Comparison of ENCODE assay signal across 3 cellular contexts in the genomic region with DNA sequence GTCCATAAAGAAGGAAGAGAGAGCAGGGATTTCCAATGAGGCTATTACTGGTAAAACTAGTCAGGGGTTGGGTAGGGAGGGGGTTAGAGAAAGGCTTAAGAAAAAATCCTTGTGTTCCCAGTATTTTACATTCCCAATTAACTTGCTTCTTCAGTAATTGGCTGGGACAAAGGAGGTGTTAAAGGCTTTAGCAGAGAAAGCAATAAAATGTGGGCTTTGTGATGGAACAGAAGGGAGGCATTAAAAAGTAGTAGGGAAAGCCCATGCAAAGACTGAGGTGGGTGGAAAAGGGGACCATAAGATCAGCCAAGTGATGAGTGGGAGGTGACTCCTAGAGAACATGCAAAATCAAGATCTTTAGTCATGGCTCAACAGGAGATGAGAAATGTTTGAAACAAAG.
TF ChIP-seq lines count a peak whose summit lies in the region.

No MANE protein-coding gene starts in this region.

TF ChIP-seq in GM23338, 12 proteins besides CTCF, POLR2A, EP300 and RAD21 (continued from another document):
- TF ChIP-seq STAT1 (IDR thresholded peaks at IDR 0.05; ENCODE audit: unreplicated experiment) (no peak), ZNF114 (CRISPR knock-in tag; IDR thresholded peaks at IDR 0.05) (no peak), REST (IDR thresholded peaks at IDR 0.05; ENCODE audit: unreplicated experiment) (no peak), CREB1 (CRISPR knock-in tag; IDR thresholded peaks at IDR 0.05; ENCODE audit: low read depth) (no peak), EZH2 (IDR thresholded peaks at IDR 0.05; ENCODE audit: low read depth, unreplicated experiment) (no peak), NANOG (IDR thresholded peaks at IDR 0.05; ENCODE audit: borderline replicate concordance) (no peak), JUNB (IDR thresholded peaks at IDR 0.05; ENCODE audit: unreplicated experiment) (no peak), EZH2phosphoT487 (IDR thresholded peaks at IDR 0.05; ENCODE audit: unreplicated experiment) (no peak)

TF ChIP-seq in WTC11, 78 proteins besides CTCF, POLR2A, EP300 and RAD21 (continued from another document):
- TF ChIP-seq, protein P1, sequence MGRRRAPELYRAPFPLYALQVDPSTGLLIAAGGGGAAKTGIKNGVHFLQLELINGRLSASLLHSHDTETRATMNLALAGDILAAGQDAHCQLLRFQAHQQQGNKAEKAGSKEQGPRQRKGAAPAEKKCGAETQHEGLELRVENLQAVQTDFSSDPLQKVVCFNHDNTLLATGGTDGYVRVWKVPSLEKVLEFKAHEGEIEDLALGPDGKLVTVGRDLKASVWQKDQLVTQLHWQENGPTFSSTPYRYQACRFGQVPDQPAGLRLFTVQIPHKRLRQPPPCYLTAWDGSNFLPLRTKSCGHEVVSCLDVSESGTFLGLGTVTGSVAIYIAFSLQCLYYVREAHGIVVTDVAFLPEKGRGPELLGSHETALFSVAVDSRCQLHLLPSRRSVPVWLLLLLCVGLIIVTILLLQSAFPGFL (CRISPR knock-in tag; IDR thresholded peaks at IDR 0.05; ENCODE audit: borderline replicate concordance): no peak

TF ChIP-seq in SK-N-SH treated with all-trans-retinoic acid at 6 μM for 48 hours, 23 proteins besides CTCF, POLR2A, EP300 and RAD21 (continued from another document):
- TF ChIP-seq TOX (CRISPR knock-in tag; IDR thresholded peaks at IDR 0.05; ENCODE audit: borderline replicate concordance) (no peak), PPARA (CRISPR knock-in tag; IDR thresholded peaks at IDR 0.05; ENCODE audit: borderline replicate concordance) (no peak), ARNTL (CRISPR knock-in tag; IDR thresholded peaks at IDR 0.05; ENCODE audit: borderline replicate concordance, low read depth) (no peak), ZFP30 (CRISPR knock-in tag; IDR thresholded peaks at IDR 0.05) (no peak), SNAI2 (CRISPR knock-in tag; IDR thresholded peaks at IDR 0.05) (no peak), ESRRG (CRISPR knock-in tag; IDR thresholded peaks at IDR 0.05) (no peak), RARB (CRISPR knock-in tag; IDR thresholded peaks at IDR 0.05) (no peak)
- TF ChIP-seq, protein P2, sequence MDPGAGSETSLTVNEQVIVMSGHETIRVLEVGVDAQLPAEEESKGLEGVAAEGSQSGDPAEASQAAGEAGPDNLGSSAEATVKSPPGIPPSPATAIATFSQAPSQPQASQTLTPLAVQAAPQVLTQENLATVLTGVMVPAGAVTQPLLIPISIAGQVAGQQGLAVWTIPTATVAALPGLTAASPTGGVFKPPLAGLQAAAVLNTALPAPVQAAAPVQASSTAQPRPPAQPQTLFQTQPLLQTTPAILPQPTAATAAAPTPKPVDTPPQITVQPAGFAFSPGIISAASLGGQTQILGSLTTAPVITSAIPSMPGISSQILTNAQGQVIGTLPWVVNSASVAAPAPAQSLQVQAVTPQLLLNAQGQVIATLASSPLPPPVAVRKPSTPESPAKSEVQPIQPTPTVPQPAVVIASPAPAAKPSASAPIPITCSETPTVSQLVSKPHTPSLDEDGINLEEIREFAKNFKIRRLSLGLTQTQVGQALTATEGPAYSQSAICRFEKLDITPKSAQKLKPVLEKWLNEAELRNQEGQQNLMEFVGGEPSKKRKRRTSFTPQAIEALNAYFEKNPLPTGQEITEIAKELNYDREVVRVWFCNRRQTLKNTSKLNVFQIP (CRISPR knock-in tag; IDR thresholded peaks at IDR 0.05; ENCODE audit: borderline replicate concordance, low read depth): no peak
- TF ChIP-seq, protein P3, sequence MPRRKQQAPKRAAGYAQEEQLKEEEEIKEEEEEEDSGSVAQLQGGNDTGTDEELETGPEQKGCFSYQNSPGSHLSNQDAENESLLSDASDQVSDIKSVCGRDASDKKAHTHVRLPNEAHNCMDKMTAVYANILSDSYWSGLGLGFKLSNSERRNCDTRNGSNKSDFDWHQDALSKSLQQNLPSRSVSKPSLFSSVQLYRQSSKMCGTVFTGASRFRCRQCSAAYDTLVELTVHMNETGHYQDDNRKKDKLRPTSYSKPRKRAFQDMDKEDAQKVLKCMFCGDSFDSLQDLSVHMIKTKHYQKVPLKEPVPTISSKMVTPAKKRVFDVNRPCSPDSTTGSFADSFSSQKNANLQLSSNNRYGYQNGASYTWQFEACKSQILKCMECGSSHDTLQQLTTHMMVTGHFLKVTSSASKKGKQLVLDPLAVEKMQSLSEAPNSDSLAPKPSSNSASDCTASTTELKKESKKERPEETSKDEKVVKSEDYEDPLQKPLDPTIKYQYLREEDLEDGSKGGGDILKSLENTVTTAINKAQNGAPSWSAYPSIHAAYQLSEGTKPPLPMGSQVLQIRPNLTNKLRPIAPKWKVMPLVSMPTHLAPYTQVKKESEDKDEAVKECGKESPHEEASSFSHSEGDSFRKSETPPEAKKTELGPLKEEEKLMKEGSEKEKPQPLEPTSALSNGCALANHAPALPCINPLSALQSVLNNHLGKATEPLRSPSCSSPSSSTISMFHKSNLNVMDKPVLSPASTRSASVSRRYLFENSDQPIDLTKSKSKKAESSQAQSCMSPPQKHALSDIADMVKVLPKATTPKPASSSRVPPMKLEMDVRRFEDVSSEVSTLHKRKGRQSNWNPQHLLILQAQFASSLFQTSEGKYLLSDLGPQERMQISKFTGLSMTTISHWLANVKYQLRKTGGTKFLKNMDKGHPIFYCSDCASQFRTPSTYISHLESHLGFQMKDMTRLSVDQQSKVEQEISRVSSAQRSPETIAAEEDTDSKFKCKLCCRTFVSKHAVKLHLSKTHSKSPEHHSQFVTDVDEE (CRISPR knock-in tag; IDR thresholded peaks at IDR 0.05): no peak
